ENCODE assay signal across 8 cellular contexts in genomic region chr6:144214622-144215401, GRCh38.
DNase-seq lines count a peak whose midpoint lies in the region; ATAC-seq, FAIRE-seq and TF ChIP-seq lines count a peak whose summit lies in the region.

No MANE protein-coding gene starts in this region.

- peaks cover 7% of the 10 kb centered on the region for H3K9me3 Mint-ChIP-seq in T-helper 1 cell treated with Interleukin-12 subunit alpha and Interleukin-12 subunit beta and Interleukin-4 antibody, amounts not matched to agents 30 μg/mL and 1 μg/mL, for 36 hours
- H3K9me3 Mint-ChIP-seq in memory B cell = no peaks in the 10 kb centered on the region

- H3K36me3 Mint-ChIP-seq in T-helper 1 cell treated with Interleukin-12 subunit alpha and Interleukin-12 subunit beta and Interleukin-4 antibody, amounts not matched to agents 30 μg/mL and 1 μg/mL, for 36 hours (ENCODE audit: low read depth) = peaks cover 3% of the 10 kb centered on the region
- peaks cover 2% of the 10 kb centered on the region for H3K36me3 Mint-ChIP-seq in memory B cell

- peaks cover 5 to 17% of the 10 kb centered on the region in 2 donors for H3K4me1 ChIP-seq in adrenal gland (replicated peaks in 1 of 2)
- H3K4me1 ChIP-seq in thymus (ENCODE audit: control insufficient read depth, insufficient read depth, low read length) = peaks cover 6% of the 10 kb centered on the region
- H3K4me1 ChIP-seq in small intestine (ENCODE audit: control insufficient read depth in 2 of 2, insufficient read depth in 1 of 2, low read depth in 1 of 2, low read length in 1 of 2) = peaks cover 0 to 4% of the 10 kb centered on the region in 2 donors

- H3K27me3 Mint-ChIP-seq in T-helper 1 cell treated with Interleukin-12 subunit alpha and Interleukin-12 subunit beta and Interleukin-4 antibody, amounts not matched to agents 30 μg/mL and 1 μg/mL, for 36 hours (ENCODE audit: low read depth) = peaks cover 15% of the 10 kb centered on the region
- no peaks in the 10 kb centered on the region for H3K27me3 Mint-ChIP-seq in memory B cell

- peak overlapping the region in 4 of 5 donors; percentile 91 to 98 (median 94) for H3K27ac ChIP-seq in adrenal gland
- H3K27ac ChIP-seq in thymus (ENCODE audit: low read depth) = peak overlapping the region; percentile 15
- H3K27ac ChIP-seq in small intestine (ENCODE audit: low read depth in 1 of 2, low read length in 1 of 2) = peak overlapping the region in 1 of 2 donors; percentile 96

- H3K4me1 Mint-ChIP-seq in T-helper 1 cell treated with Interleukin-12 subunit alpha and Interleukin-12 subunit beta and Interleukin-4 antibody, amounts not matched to agents 30 μg/mL and 1 μg/mL, for 36 hours (ENCODE audit: low read depth) = peaks cover 28% of the 10 kb centered on the region
- peaks cover 31% of the 10 kb centered on the region for H3K4me1 Mint-ChIP-seq in memory B cell

- H3K4me3 Mint-ChIP-seq in T-helper 1 cell treated with Interleukin-12 subunit alpha and Interleukin-12 subunit beta and Interleukin-4 antibody, amounts not matched to agents 30 μg/mL and 1 μg/mL, for 36 hours = peak overlapping the region; percentile 95
- H3K4me3 Mint-ChIP-seq in memory B cell = peak overlapping the region; percentile 90

- no peak for TF ChIP-seq CTCF in adrenal gland (IDR thresholded peaks at IDR 0.05)

- H3K27ac Mint-ChIP-seq in T-helper 1 cell treated with Interleukin-12 subunit alpha and Interleukin-12 subunit beta and Interleukin-4 antibody, amounts not matched to agents 30 μg/mL and 1 μg/mL, for 36 hours = peak overlapping the region; percentile 97
- peak overlapping the region; percentile 100 for H3K27ac Mint-ChIP-seq in memory B cell

- H3K27me3 ChIP-seq in adrenal gland (no peaks in the 10 kb centered on the region), thymus (ENCODE audit: control insufficient read depth, insufficient read depth) (no peaks in the 10 kb centered on the region), small intestine (ENCODE audit: control insufficient read depth in 2 of 2, insufficient read depth in 2 of 2, low read length in 2 of 2) (no peaks in the 10 kb centered on the region)

- DNase-seq in T-helper 1 cell (no peak), adrenal gland (peak in 2 of 7 donors; percentile 17 to 26), memory B cell (ENCODE audit: low spot score in 2 of 2) (no peak), small intestine (no peak)

- H3K9me3 ChIP-seq in adrenal gland (replicated peaks in 1 of 3) (no peaks in the 10 kb centered on the region), thymus (ENCODE audit: control insufficient read depth) (no peaks in the 10 kb centered on the region), small intestine (ENCODE audit: control insufficient read depth, low read depth) (no peaks in the 10 kb centered on the region)

- WGBS in adrenal gland, 4 donors = 81 to 87% (median 83%) methylated on average over 12 to 16 of the region's 16 CpGs
- 96% methylated on average over 16 of the region's 16 CpGs for WGBS in thymus
- WGBS in small intestine, 3 donors = 84 to 89% (median 88%) methylated on average over 16 of the region's 16 CpGs

- peak overlapping the region in 1 of 4 donors; percentile 58 for H3K4me3 ChIP-seq in adrenal gland
- H3K4me3 ChIP-seq in thymus (ENCODE audit: low read length) = peak overlapping the region; percentile 83
- no peak overlapping the region for H3K4me3 ChIP-seq in small intestine (ENCODE audit: low read depth in 1 of 2, low read length in 2 of 2)

- H3K36me3 ChIP-seq in adrenal gland (replicated peaks in 1 of 2) (no peaks in the 10 kb centered on the region), thymus (ENCODE audit: control insufficient read depth, insufficient read depth) (no peaks in the 10 kb centered on the region), small intestine (ENCODE audit: control insufficient read depth in 2 of 2, insufficient read depth in 2 of 2, low read length in 2 of 2) (no peaks in the 10 kb centered on the region)

- intact Hi-C loops in adrenal gland (cut with DNase I) = loop anchor here (5.0 to 10.0 kb wide), 5 partner anchors 60 to 270 kb away; partner anchors contain the start of genes SF3B5 (in 1 of the 2), STX11 (in 1 of the 2) and UTRN (in 1 of the 2)

- ATAC-seq in memory B cell (ENCODE audit: low read depth) (no peak), GM21360 (IDR thresholded peaks at IDR 0.05; ENCODE audit: unreplicated experiment) (no peak), GM21423 (IDR thresholded peaks at IDR 0.05; ENCODE audit: unreplicated experiment) (no peak)

- no peak for FAIRE-seq in small intestine (lab: Jason Lieb, UNC)

- no peak for TF ChIP-seq POLR2A in adrenal gland (IDR thresholded peaks at IDR 0.05)
